ENCODE assay signal across 8 cellular contexts in genomic region chr19:1355258-1355973, GRCh38. TPM values are rescaled to one million over a fixed set of nuclear protein-coding genes. Genes with fewer than 3 reads are reported as not detected.
DNase-seq lines count a peak whose midpoint lies in the region; ATAC-seq and TF ChIP-seq lines count a peak whose summit lies in the region.

No MANE protein-coding gene starts in this region.

- H3K27me3 ChIP-seq in WERI-Rb-1 (ENCODE audit: insufficient read depth, low read depth, severe bottlenecking), result no peaks in the 10 kb centered on the region

- peak overlapping the region; percentile 76 for H3K27ac ChIP-seq in WERI-Rb-1

- H3K36me3 ChIP-seq in WERI-Rb-1, result peaks cover 32% of the 10 kb centered on the region

- no peaks in the 10 kb centered on the region for H3K9me3 ChIP-seq in WERI-Rb-1 (ENCODE audit: severe bottlenecking)

- ATAC-seq in HG02623 (IDR thresholded peaks at IDR 0.05; ENCODE audit: unreplicated experiment), result no peak

- H3K4me3 ChIP-seq in WERI-Rb-1 (ENCODE audit: low read depth, low read length) (peak overlapping the region; percentile 71), fibroblast of mammary gland (ENCODE audit: control insufficient read depth, low read depth, low read length) (peak overlapping the region; percentile 76)

- peak; percentile 6 for DNase-seq in NCI-H345 (lab: John Stamatoyannopoulos, UW)
- no peak for DNase-seq in NCI-H345 treated with DMSO at 0.1 percent for 48 hours (lab: John Stamatoyannopoulos, UW; ENCODE audit: unreplicated experiment)
- DNase-seq in WERI-Rb-1, result no peak
- DNase-seq in fibroblast of mammary gland (ENCODE audit: low read depth), result peak; percentile 11
- DNase-seq in occipital lobe (lab: John Stamatoyannopoulos, UW), result peak; percentile 31
- no peak for DNase-seq in effector CD8-positive, alpha-beta T cell (lab: John Stamatoyannopoulos, UW)
- no peak for DNase-seq in NCI-H1048 (lab: John Stamatoyannopoulos, UW)

- TF ChIP-seq CTCF in WERI-Rb-1 (IDR thresholded peaks at IDR 0.05; ENCODE audit: low read depth, low read length) (no peak), fibroblast of mammary gland (conservative IDR thresholded peaks at IDR 0.05; ENCODE audit: control insufficient read depth, insufficient read depth, low read depth, low read length) (no peak)

RNA-seq across cellular contexts. Expression of gene NDUFS7, which starts 28.3 kb away (rescaled TPM):
- total RNA-seq in occipital lobe, result 26.5 TPM

RNA-seq across cellular contexts. Expression of gene GAMT, which starts 45.9 kb away (rescaled TPM):
- 16.7 TPM for total RNA-seq in occipital lobe

RNA-seq across cellular contexts. Expression of gene DAZAP1, which starts 52.0 kb away (rescaled TPM):
- 35.7 TPM for total RNA-seq in occipital lobe

Comparison
In these comparisons a context has a peak if more than half of its experiments do, and no peak if none do; other contexts are left out.
1. DNase-seq: peak in NCI-H345 (single experiment), fibroblast of mammary gland (single experiment) and occipital lobe (single experiment); none in NCI-H345 treated with DMSO at 0.1 percent for 48 hours (single experiment), WERI-Rb-1 (single experiment), effector CD8-positive, alpha-beta T cell (single experiment) and NCI-H1048 (single experiment).